Comparison of ENCODE assay signal across 24 cellular contexts in genomic region chr5:158461240-158461854, GRCh38.
DNase-seq lines count a peak whose midpoint lies in the region; ATAC-seq, FAIRE-seq and TF ChIP-seq lines count a peak whose summit lies in the region.
"Had no signal": no experiment of that assay in that cellular context is flagged by ENCODE, and none has a peak within 500 bp of the region (broad histone marks: within the 10 kb centered on the region; RNA-seq: fewer than 3 reads in every experiment).

No MANE protein-coding gene starts in this region.

- intact Hi-C loops in left ventricle myocardium inferior (cut with micrococcal nuclease), result no loop called here

- ATAC-seq in omental fat pad (ENCODE audit: low FRiP score), result peak; percentile 14
- ATAC-seq in GM18505 (IDR thresholded peaks at IDR 0.05; ENCODE audit: unreplicated experiment), result no peak
- ATAC-seq: natural killer cell; stimulated activated naive CD8-positive, alpha-beta T cell treated with anti-CD3 and anti-CD28 coated beads, Interleukin-15, Interleukin-2, amounts not matched to agents 100 U/mL and 50 U/mL, for 24 hours; T-cell had no signal

- H3K27me3 ChIP-seq in adipocyte (replicated peaks; ENCODE audit: control insufficient read depth, insufficient read depth, low read length) (no peaks in the 10 kb centered on the region), left ventricle myocardium inferior (ENCODE audit: low read depth) (no peaks in the 10 kb centered on the region), tibial nerve (no peaks in the 10 kb centered on the region), Peyer's patch (no peaks in the 10 kb centered on the region)

- H3K9ac ChIP-seq in adipocyte (ENCODE audit: low read length), result peak overlapping the region; percentile 57

- DNase-seq in adipocyte (ENCODE audit: low read depth), result no peak
- DNase-seq in left ventricle myocardium inferior, result peak; percentile 25
- no peak for DNase-seq in omental fat pad (ENCODE audit: low spot score)
- peak; percentile 22 to 52 for DNase-seq in tibial nerve (ENCODE audit: low spot score in 2 of 2)
- no peak for DNase-seq in urothelium cell line (ENCODE audit: low spot score)
- DNase-seq in Peyer's patch, result no peak
- DNase-seq: CD4-positive, alpha-beta T cell; DMS153; foreskin melanocyte; GDM1; GOT3; kidney; MM.1S; natural killer cell; NCI-H1436 treated with DMSO at 0.1 percent for 48 hours; NCI-H2171 treated with DMSO at 0.1 percent for 48 hours; SIG-M5; stimulated activated CD4-positive, alpha-beta T cell treated with anti-CD3 and anti-CD28 coated beads, Interleukin-4, amount 100 ng/mL, for 1 hour; stimulated activated naive CD8-positive, alpha-beta T cell treated with anti-CD3 and anti-CD28 coated beads, Interleukin-15, Interleukin-2, amounts not matched to agents 100 U/mL and 50 U/mL, for 24 hours; T-cell had no signal

- H3K36me3 ChIP-seq in adipocyte (ENCODE audit: control insufficient read depth, insufficient read depth, low read length, severe bottlenecking) (no peaks in the 10 kb centered on the region), left ventricle myocardium inferior (no peaks in the 10 kb centered on the region), tibial nerve (no peaks in the 10 kb centered on the region), Peyer's patch (no peaks in the 10 kb centered on the region)

- 52 to 73% methylated on average over 4 of the region's 4 CpGs for WGBS in tibial nerve, 2 donors

- TF ChIP-seq POLR2A in tibial nerve (IDR thresholded peaks at IDR 0.05) (no peak), Peyer's patch (IDR thresholded peaks at IDR 0.05) (no peak), GM18505 (IDR thresholded peaks at IDR 0.05; ENCODE audit: borderline replicate concordance, extremely low read depth, insufficient read depth, insufficient read length) (no peak)

- H3K9me3 ChIP-seq in adipocyte (ENCODE audit: control insufficient read depth, low read length) (no peaks in the 10 kb centered on the region), left ventricle myocardium inferior (replicated peaks) (no peaks in the 10 kb centered on the region), tibial nerve (no peaks in the 10 kb centered on the region), Peyer's patch (no peaks in the 10 kb centered on the region)

- TF ChIP-seq CTCF in left ventricle myocardium inferior (IDR thresholded peaks at IDR 0.05; ENCODE audit: borderline replicate concordance), result no peak
- TF ChIP-seq CTCF in omental fat pad (IDR thresholded peaks at IDR 0.05), result no peak
- no peak for TF ChIP-seq CTCF in tibial nerve (IDR thresholded peaks at IDR 0.05)
- TF ChIP-seq CTCF in Peyer's patch (IDR thresholded peaks at IDR 0.05), result no peak

- H3K4me3 ChIP-seq in adipocyte (ENCODE audit: low read length), result no peak overlapping the region
- no peak overlapping the region for H3K4me3 ChIP-seq in left ventricle myocardium inferior
- no peak overlapping the region for H3K4me3 ChIP-seq in tibial nerve
- H3K4me3 ChIP-seq in Peyer's patch, result no peak overlapping the region
- H3K4me3 ChIP-seq: smooth muscle cell had no signal

- H3K27ac ChIP-seq in left ventricle myocardium inferior (replicated peaks) (peak overlapping the region; percentile 75), tibial nerve (peak overlapping the region in 1 of 4 donors; percentile 1), Peyer's patch (peak overlapping the region in 1 of 4 donors; percentile 19)
- H3K27ac ChIP-seq: HL-60 had no signal

- FAIRE-seq in urothelium cell line (lab: Jason Lieb, UNC), result no peak
- FAIRE-seq: kidney, TTC549 had no signal

- TF ChIP-seq EP300 in tibial nerve (IDR thresholded peaks at IDR 0.05), result peak in 1 of 2 donors; percentile 65

- peaks cover 51% of the 10 kb centered on the region for H3K4me1 ChIP-seq in adipocyte (ENCODE audit: control insufficient read depth, insufficient read depth, low read length)
- peaks cover 23% of the 10 kb centered on the region for H3K4me1 ChIP-seq in left ventricle myocardium inferior
- H3K4me1 ChIP-seq in tibial nerve, result peaks cover 0 to 21% (median 3%) of the 10 kb centered on the region in 4 donors
- no peaks in the 10 kb centered on the region for H3K4me1 ChIP-seq in Peyer's patch

Comparison
In these comparisons a context has a peak if more than half of its experiments do, and no peak if none do; other contexts are left out.
1. DNase-seq: peak in left ventricle myocardium inferior (single experiment) and tibial nerve (2 of 2); none in adipocyte (single experiment), omental fat pad (single experiment), urothelium cell line (single experiment) and Peyer's patch (0 of 3).